8 cellular contexts compared by ENCODE assay signal in the genomic region with DNA sequence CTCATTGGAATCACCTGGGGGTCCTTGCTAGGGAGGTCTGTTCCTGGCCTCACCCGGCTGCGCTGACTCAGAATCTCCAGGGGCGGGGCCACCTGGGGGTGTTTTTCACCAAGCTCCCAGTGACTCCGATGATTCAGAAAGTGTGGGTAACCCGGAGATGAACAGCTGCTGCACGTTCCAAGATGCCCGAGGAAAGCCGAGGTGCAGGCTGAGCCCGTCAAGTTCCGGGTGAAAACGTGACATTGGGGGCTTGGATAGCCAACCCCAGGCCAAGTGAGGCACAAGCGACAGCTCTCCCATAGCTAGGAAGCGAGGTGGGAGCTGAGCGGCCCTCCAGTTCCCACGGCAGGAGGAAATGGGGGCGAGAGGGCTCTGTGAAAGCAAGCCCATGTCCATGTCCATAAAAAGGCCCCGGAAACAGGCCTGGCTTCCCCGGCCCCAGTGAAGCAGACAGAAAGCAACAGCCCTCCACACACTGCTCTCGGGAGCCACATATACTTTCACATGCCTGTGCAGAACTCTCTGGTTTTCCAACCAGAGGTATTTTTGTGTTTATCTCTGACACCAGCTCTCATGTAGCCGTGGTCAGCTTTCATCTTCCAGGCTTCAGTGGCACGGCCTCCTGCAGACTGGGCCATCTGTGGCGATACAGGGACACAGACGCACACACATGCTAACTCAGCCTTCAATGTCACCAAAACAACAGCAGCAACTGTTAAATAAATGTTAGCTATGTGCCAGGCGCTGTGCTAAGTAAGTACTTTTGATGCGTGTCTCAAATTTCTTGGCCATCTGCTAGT.
DNase-seq lines count a peak whose midpoint lies in the region; ATAC-seq and TF ChIP-seq lines count a peak whose summit lies in the region.

No MANE protein-coding gene starts in this region.

- no peaks in the 10 kb centered on the region for H3K36me3 ChIP-seq in heart right ventricle

- peak overlapping the region; percentile 80 for H3K27ac Mint-ChIP-seq in WTC11
- H3K27ac Mint-ChIP-seq in activated T-cell treated with anti-CD3 and anti-CD28 coated beads, Interleukin-2, amount 50 U/mL, for 72 hours, result no peak overlapping the region
- no peak overlapping the region for H3K27ac Mint-ChIP-seq in stimulated activated memory B cell treated with anti-CD40 and anti-IgM and Interleukin-4, amounts not matched to agents 10 μg/mL and 1 μg/mL and 100 μg/mL, for 72 hours

- TF ChIP-seq CTCF in heart right ventricle (IDR thresholded peaks at IDR 0.05) (no peak), WTC11 (IDR thresholded peaks at IDR 0.05) (no peak)

- no peak overlapping the region for H3K4me3 ChIP-seq in heart right ventricle

- intact Hi-C loops in heart right ventricle (cut with DNase I), result no loop called here
- intact Hi-C loops in Right ventricle myocardium inferior (cut with DNase I), result no loop called here
- intact Hi-C loops in left ventricle myocardium superior (cut with micrococcal nuclease), result loop anchor here (10.0 kb wide), 1 partner anchor 72 kb away; no protein-coding TSS in a partner anchor
- intact Hi-C loops in left colon (cut with DNase I, micrococcal nuclease), result no loop called here

- no peaks in the 10 kb centered on the region for H3K36me3 Mint-ChIP-seq in WTC11
- H3K36me3 Mint-ChIP-seq in activated T-cell treated with anti-CD3 and anti-CD28 coated beads, Interleukin-2, amount 50 U/mL, for 72 hours (ENCODE audit: insufficient read depth in 2 of 2), result no peaks in the 10 kb centered on the region
- H3K36me3 Mint-ChIP-seq in stimulated activated memory B cell treated with anti-CD40 and anti-IgM and Interleukin-4, amounts not matched to agents 10 μg/mL and 1 μg/mL and 100 μg/mL, for 72 hours, result no peaks in the 10 kb centered on the region

- H3K27me3 ChIP-seq in heart right ventricle, result no peaks in the 10 kb centered on the region

- no peak overlapping the region for H3K4me3 Mint-ChIP-seq in WTC11
- H3K4me3 Mint-ChIP-seq in activated T-cell treated with anti-CD3 and anti-CD28 coated beads, Interleukin-2, amount 50 U/mL, for 72 hours, result no peak overlapping the region
- H3K4me3 Mint-ChIP-seq in stimulated activated memory B cell treated with anti-CD40 and anti-IgM and Interleukin-4, amounts not matched to agents 10 μg/mL and 1 μg/mL and 100 μg/mL, for 72 hours, result no peak overlapping the region

- CTCF ChIA-PET in WTC11 (lab: Charles Lee), result interaction anchor here (2.2 kb wide), 1 partner anchor 9 kb away, joined by 13 read pairs; no protein-coding TSS in a partner anchor

- POLR2A ChIA-PET in WTC11 (lab: Charles Lee), result interaction anchor here (1.4 kb wide), 1 partner anchor 9 kb away, joined by 4 read pairs; no protein-coding TSS in a partner anchor

- H3K4me1 Mint-ChIP-seq in WTC11, result peaks cover 23% of the 10 kb centered on the region
- H3K4me1 Mint-ChIP-seq in activated T-cell treated with anti-CD3 and anti-CD28 coated beads, Interleukin-2, amount 50 U/mL, for 72 hours (ENCODE audit: low read depth), result no peaks in the 10 kb centered on the region
- no peaks in the 10 kb centered on the region for H3K4me1 Mint-ChIP-seq in stimulated activated memory B cell treated with anti-CD40 and anti-IgM and Interleukin-4, amounts not matched to agents 10 μg/mL and 1 μg/mL and 100 μg/mL, for 72 hours

- H3K9me3 ChIP-seq in heart right ventricle, result no peaks in the 10 kb centered on the region

- 77 to 86% methylated on average over 25 of the region's 25 CpGs for WGBS in heart right ventricle, 2 donors

- H3K4me1 ChIP-seq in heart right ventricle, result no peaks in the 10 kb centered on the region

- no peaks in the 10 kb centered on the region for H3K9me3 Mint-ChIP-seq in WTC11
- no peaks in the 10 kb centered on the region for H3K9me3 Mint-ChIP-seq in activated T-cell treated with anti-CD3 and anti-CD28 coated beads, Interleukin-2, amount 50 U/mL, for 72 hours
- no peaks in the 10 kb centered on the region for H3K9me3 Mint-ChIP-seq in stimulated activated memory B cell treated with anti-CD40 and anti-IgM and Interleukin-4, amounts not matched to agents 10 μg/mL and 1 μg/mL and 100 μg/mL, for 72 hours

- no peaks in the 10 kb centered on the region for H3K27me3 Mint-ChIP-seq in WTC11 (ENCODE audit: low read depth)
- peaks cover 7% of the 10 kb centered on the region for H3K27me3 Mint-ChIP-seq in activated T-cell treated with anti-CD3 and anti-CD28 coated beads, Interleukin-2, amount 50 U/mL, for 72 hours (ENCODE audit: low read depth)
- peaks cover 14% of the 10 kb centered on the region for H3K27me3 Mint-ChIP-seq in stimulated activated memory B cell treated with anti-CD40 and anti-IgM and Interleukin-4, amounts not matched to agents 10 μg/mL and 1 μg/mL and 100 μg/mL, for 72 hours

- peak overlapping the region in 3 of 10 donors; percentile 31 to 46 (median 44) for H3K27ac ChIP-seq in heart right ventricle

- peak in 7 of 8 donors; percentile 28 to 85 (median 37) for ATAC-seq in heart right ventricle
- ATAC-seq in Right ventricle myocardium inferior, result no peak
- peak; percentile 41 for ATAC-seq in WTC11
- peak; percentile 22 for ATAC-seq in left ventricle myocardium superior
- ATAC-seq in left colon, result no peak
- no peak for ATAC-seq in activated T-cell treated with anti-CD3 and anti-CD28 coated beads, Interleukin-2, amount 50 U/mL, for 72 hours (replicated peaks in 1 of 2)
- ATAC-seq in stimulated activated memory B cell treated with anti-CD40 and anti-IgM and Interleukin-4, amounts not matched to agents 10 μg/mL and 1 μg/mL and 100 μg/mL, for 72 hours, result no peak
- no peak for ATAC-seq in HG03432 (IDR thresholded peaks at IDR 0.05; ENCODE audit: unreplicated experiment)

- peak; percentile 15 to 19 for DNase-seq in heart right ventricle
- no peak for DNase-seq in Right ventricle myocardium inferior (ENCODE audit: missing footprints)
- no peak for DNase-seq in WTC11 (ENCODE audit: low spot score)
- DNase-seq in left ventricle myocardium superior, result peak; percentile 29
- no peak for DNase-seq in left colon
- DNase-seq in activated T-cell treated with anti-CD3 and anti-CD28 coated beads, Interleukin-2, amount 50 U/mL, for 72 hours, result no peak

TF ChIP-seq in WTC11, 78 proteins besides CTCF, POLR2A, EP300 and RAD21:
- TF ChIP-seq, protein P1, sequence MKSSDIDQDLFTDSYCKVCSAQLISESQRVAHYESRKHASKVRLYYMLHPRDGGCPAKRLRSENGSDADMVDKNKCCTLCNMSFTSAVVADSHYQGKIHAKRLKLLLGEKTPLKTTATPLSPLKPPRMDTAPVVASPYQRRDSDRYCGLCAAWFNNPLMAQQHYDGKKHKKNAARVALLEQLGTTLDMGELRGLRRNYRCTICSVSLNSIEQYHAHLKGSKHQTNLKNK (CRISPR knock-in tag; IDR thresholded peaks at IDR 0.05), result no peak
- TF ChIP-seq, protein P2, sequence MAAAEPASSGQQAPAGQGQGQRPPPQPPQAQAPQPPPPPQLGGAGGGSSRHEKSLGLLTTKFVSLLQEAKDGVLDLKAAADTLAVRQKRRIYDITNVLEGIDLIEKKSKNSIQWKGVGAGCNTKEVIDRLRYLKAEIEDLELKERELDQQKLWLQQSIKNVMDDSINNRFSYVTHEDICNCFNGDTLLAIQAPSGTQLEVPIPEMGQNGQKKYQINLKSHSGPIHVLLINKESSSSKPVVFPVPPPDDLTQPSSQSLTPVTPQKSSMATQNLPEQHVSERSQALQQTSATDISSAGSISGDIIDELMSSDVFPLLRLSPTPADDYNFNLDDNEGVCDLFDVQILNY (CRISPR knock-in tag; IDR thresholded peaks at IDR 0.05), result no peak
- TF ChIP-seq ATF1 (CRISPR knock-in tag; IDR thresholded peaks at IDR 0.05) (no peak), ZNF263 (CRISPR knock-in tag; IDR thresholded peaks at IDR 0.05; ENCODE audit: low read depth) (no peak), ZNF671 (CRISPR knock-in tag; IDR thresholded peaks at IDR 0.05) (no peak), HMGA2 (CRISPR knock-in tag; IDR thresholded peaks at IDR 0.05) (no peak)
- TF ChIP-seq, protein P3, sequence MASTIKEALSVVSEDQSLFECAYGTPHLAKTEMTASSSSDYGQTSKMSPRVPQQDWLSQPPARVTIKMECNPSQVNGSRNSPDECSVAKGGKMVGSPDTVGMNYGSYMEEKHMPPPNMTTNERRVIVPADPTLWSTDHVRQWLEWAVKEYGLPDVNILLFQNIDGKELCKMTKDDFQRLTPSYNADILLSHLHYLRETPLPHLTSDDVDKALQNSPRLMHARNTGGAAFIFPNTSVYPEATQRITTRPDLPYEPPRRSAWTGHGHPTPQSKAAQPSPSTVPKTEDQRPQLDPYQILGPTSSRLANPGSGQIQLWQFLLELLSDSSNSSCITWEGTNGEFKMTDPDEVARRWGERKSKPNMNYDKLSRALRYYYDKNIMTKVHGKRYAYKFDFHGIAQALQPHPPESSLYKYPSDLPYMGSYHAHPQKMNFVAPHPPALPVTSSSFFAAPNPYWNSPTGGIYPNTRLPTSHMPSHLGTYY (CRISPR knock-in tag; IDR thresholded peaks at IDR 0.05), result no peak
TF ChIP-seq in WTC11: peak in this region for 0.

Comparison
In these comparisons a context has a peak if more than half of its experiments do, and no peak if none do; other contexts are left out.
1. ATAC-seq: peak in heart right ventricle (7 of 8), WTC11 (single experiment) and left ventricle myocardium superior (single experiment); none in Right ventricle myocardium inferior (single experiment), left colon (single experiment), activated T-cell treated with anti-CD3 and anti-CD28 coated beads, Interleukin-2, amount 50 U/mL, for 72 hours (0 of 2), stimulated activated memory B cell treated with anti-CD40 and anti-IgM and Interleukin-4, amounts not matched to agents 10 μg/mL and 1 μg/mL and 100 μg/mL, for 72 hours (single experiment) and HG03432 (single experiment).
2. DNase-seq: peak in heart right ventricle (2 of 2) and left ventricle myocardium superior (single experiment); none in Right ventricle myocardium inferior (single experiment), WTC11 (single experiment), left colon (0 of 2) and activated T-cell treated with anti-CD3 and anti-CD28 coated beads, Interleukin-2, amount 50 U/mL, for 72 hours (0 of 2).